ENCODE assay signal across 19 cellular contexts in genomic region chr5:13359326-13359725, GRCh38.
DNase-seq lines count a peak whose midpoint lies in the region; ATAC-seq and TF ChIP-seq lines count a peak whose summit lies in the region.
"Had no signal": no experiment of that assay in that cellular context is flagged by ENCODE, and none has a peak within 500 bp of the region (broad histone marks: within the 10 kb centered on the region; RNA-seq: fewer than 3 reads in every experiment).

No MANE protein-coding gene starts in this region.

- peaks cover 6% of the 10 kb centered on the region for H3K36me3 Mint-ChIP-seq in natural killer cell
- H3K36me3 Mint-ChIP-seq in activated CD8-positive, alpha-beta memory T cell treated with anti-CD3 and anti-CD28 coated beads, Interleukin-2, amount 10 ng/mL, durations not matched to agents 7 days and 5 days: no peaks in the 10 kb centered on the region
- H3K36me3 Mint-ChIP-seq: stimulated activated naive B cell treated with anti-CD40 and anti-IgM and Interleukin-4, amounts not matched to agents 10 μg/mL and 1 μg/mL and 100 μg/mL, for 72 hours had no signal

- CTCF ChIA-PET in PC-9 (lab: Charles Lee): no interaction called here
- CTCF ChIA-PET in activated CD8-positive, alpha-beta memory T cell treated with anti-CD3 and anti-CD28 coated beads, Interleukin-2, amount 10 ng/mL, durations not matched to agents 7 days and 5 days (lab: Charles Lee): no interaction called here

- no peak overlapping the region for H3K4me3 Mint-ChIP-seq in natural killer cell
- H3K4me3 Mint-ChIP-seq in activated CD8-positive, alpha-beta memory T cell treated with anti-CD3 and anti-CD28 coated beads, Interleukin-2, amount 10 ng/mL, durations not matched to agents 7 days and 5 days: no peak overlapping the region
- H3K4me3 Mint-ChIP-seq: GM23338; stimulated activated naive B cell treated with anti-CD40 and anti-IgM and Interleukin-4, amounts not matched to agents 10 μg/mL and 1 μg/mL and 100 μg/mL, for 72 hours had no signal

- peaks cover 10% of the 10 kb centered on the region for H3K4me1 ChIP-seq in PC-9 (replicated peaks; ENCODE audit: insufficient read depth)
- H3K4me1 ChIP-seq: body of pancreas, left ventricle myocardium inferior, tibial artery had no signal

- H3K27me3 ChIP-seq in PC-9 (ENCODE audit: insufficient read depth, low read depth): no peaks in the 10 kb centered on the region
- H3K27me3 ChIP-seq: body of pancreas, tibial artery had no signal

- H3K79me2 ChIP-seq in PC-9 (ENCODE audit: low read depth): no peaks in the 10 kb centered on the region

- no peak overlapping the region for H3K27ac ChIP-seq in PC-9
- H3K27ac ChIP-seq: body of pancreas, left ventricle myocardium inferior, SK-N-MC, tibial artery had no signal

- POLR2A ChIA-PET in PC-9 (lab: Charles Lee; ENCODE audit: unreplicated experiment): no interaction called here

- DNase-seq in GM04503 (ENCODE audit: low read depth): peak; percentile 37
- no peak for DNase-seq in PC-9
- DNase-seq in epithelial cell of esophagus (ENCODE audit: low read depth): peak; percentile 87
- peak; percentile 39 for DNase-seq in kidney tubule cell (ENCODE audit: low spot score)
- DNase-seq in left ventricle myocardium superior: no peak
- DNase-seq in natural killer cell: no peak
- no peak for DNase-seq in activated CD8-positive, alpha-beta memory T cell treated with anti-CD3 and anti-CD28 coated beads, Interleukin-2, amount 10 ng/mL, durations not matched to agents 7 days and 5 days
- DNase-seq: activated CD8-positive, alpha-beta memory T cell treated with anti-CD3 and anti-CD28 coated beads for 24 hours; body of pancreas; cortex of kidney; left ventricle myocardium inferior; right cardiac atrium; stimulated activated naive B cell treated with anti-CD40 and anti-IgM and Interleukin-4, amounts not matched to agents 10 μg/mL and 1 μg/mL and 100 μg/mL, for 72 hours; T-helper 9 cell; tibial artery had no signal

- H3K4me3 ChIP-seq in PC-9 (no peak overlapping the region), epithelial cell of esophagus (ENCODE audit: low read length) (no peak overlapping the region)
- H3K4me3 ChIP-seq: body of pancreas, GM23338, left ventricle myocardium inferior, SK-N-MC, tibial artery had no signal

- H3F3A ChIP-seq in PC-9 (ENCODE audit: insufficient read depth, low read depth): no peaks in the 10 kb centered on the region

- no peaks in the 10 kb centered on the region for H4K20me1 ChIP-seq in PC-9 (ENCODE audit: insufficient read depth)

- peak overlapping the region; percentile 33 for H3K4me2 ChIP-seq in PC-9
- H3K4me2 ChIP-seq: GM23338 had no signal

- H3K9me2 ChIP-seq in PC-9 (ENCODE audit: insufficient read depth): no peaks in the 10 kb centered on the region

- H3K36me3 ChIP-seq in PC-9 (ENCODE audit: low read depth): no peaks in the 10 kb centered on the region
- H3K36me3 ChIP-seq: left ventricle myocardium inferior, tibial artery had no signal

- TF ChIP-seq CTCF in PC-9 (conservative IDR thresholded peaks at IDR 0.05): no peak
- TF ChIP-seq CTCF in epithelial cell of esophagus (IDR thresholded peaks at IDR 0.05; ENCODE audit: insufficient read depth, low read depth, low read length, missing control alignments): no peak
- TF ChIP-seq CTCF in natural killer cell (IDR thresholded peaks at IDR 0.05): no peak

- ATAC-seq in left ventricle myocardium superior (no peak), HG02840 (IDR thresholded peaks at IDR 0.05; ENCODE audit: low FRiP score, unreplicated experiment) (no peak), natural killer cell (no peak)
- no peak for ATAC-seq in activated CD8-positive, alpha-beta memory T cell treated with anti-CD3 and anti-CD28 coated beads, Interleukin-2, amount 10 ng/mL, durations not matched to agents 7 days and 5 days
- ATAC-seq: activated naive CD4-positive, alpha-beta T cell treated with anti-CD3 and anti-CD28 coated beads, Interleukin-2, amount 50 U/mL, for 72 hours; body of pancreas; GM23338; right cardiac atrium; stimulated activated naive B cell treated with anti-CD40 and anti-IgM and Interleukin-4, amounts not matched to agents 10 μg/mL and 1 μg/mL and 100 μg/mL, for 72 hours had no signal

- no peaks in the 10 kb centered on the region for H3K9me3 ChIP-seq in PC-9 (ENCODE audit: insufficient read depth, low read depth)
- H3K9me3 ChIP-seq: body of pancreas, tibial artery had no signal

- peaks cover 3 to 10% of the 10 kb centered on the region in 2 donors for H3K9me3 Mint-ChIP-seq in natural killer cell
- peaks cover 5% of the 10 kb centered on the region for H3K9me3 Mint-ChIP-seq in activated CD8-positive, alpha-beta memory T cell treated with anti-CD3 and anti-CD28 coated beads, Interleukin-2, amount 10 ng/mL, durations not matched to agents 7 days and 5 days (ENCODE audit: low read depth)
- H3K9me3 Mint-ChIP-seq: GM23338 had no signal

- no TSS peak for BruUV-seq in PC-9 (replicated peaks; lab: Mats Ljungman, UMichigan)

- no peaks in the 10 kb centered on the region for H3K27me3 Mint-ChIP-seq in natural killer cell (ENCODE audit: low read depth in 2 of 2)
- no peaks in the 10 kb centered on the region for H3K27me3 Mint-ChIP-seq in activated CD8-positive, alpha-beta memory T cell treated with anti-CD3 and anti-CD28 coated beads, Interleukin-2, amount 10 ng/mL, durations not matched to agents 7 days and 5 days
- H3K27me3 Mint-ChIP-seq: stimulated activated naive B cell treated with anti-CD40 and anti-IgM and Interleukin-4, amounts not matched to agents 10 μg/mL and 1 μg/mL and 100 μg/mL, for 72 hours had no signal

- H3K27ac Mint-ChIP-seq in natural killer cell: no peak overlapping the region
- no peak overlapping the region for H3K27ac Mint-ChIP-seq in activated CD8-positive, alpha-beta memory T cell treated with anti-CD3 and anti-CD28 coated beads, Interleukin-2, amount 10 ng/mL, durations not matched to agents 7 days and 5 days
- H3K27ac Mint-ChIP-seq: activated naive CD4-positive, alpha-beta T cell treated with anti-CD3 and anti-CD28 coated beads, Interleukin-2, amount 50 U/mL, for 72 hours; GM23338; stimulated activated naive B cell treated with anti-CD40 and anti-IgM and Interleukin-4, amounts not matched to agents 10 μg/mL and 1 μg/mL and 100 μg/mL, for 72 hours had no signal

- intact Hi-C loops in PC-9 (cut with micrococcal nuclease; ENCODE audit: unreplicated experiment) (no loop called here), left ventricle myocardium superior (cut with micrococcal nuclease) (no loop called here), natural killer cell (cut with micrococcal nuclease) (no loop called here)

- H2AFZ ChIP-seq in PC-9: peak overlapping the region; percentile 3; the same call in 1 of the 2 replicates
- H2AFZ ChIP-seq: GM23338 had no signal

- H3K4me1 Mint-ChIP-seq in natural killer cell: no peaks in the 10 kb centered on the region
- H3K4me1 Mint-ChIP-seq in activated CD8-positive, alpha-beta memory T cell treated with anti-CD3 and anti-CD28 coated beads, Interleukin-2, amount 10 ng/mL, durations not matched to agents 7 days and 5 days: no peaks in the 10 kb centered on the region
- H3K4me1 Mint-ChIP-seq: GM23338; stimulated activated naive B cell treated with anti-CD40 and anti-IgM and Interleukin-4, amounts not matched to agents 10 μg/mL and 1 μg/mL and 100 μg/mL, for 72 hours had no signal

Comparison
In these comparisons a context has a peak if more than half of its experiments do, and no peak if none do; other contexts are left out.
1. DNase-seq: peak in GM04503 (single experiment), epithelial cell of esophagus (single experiment) and kidney tubule cell (single experiment); none in PC-9 (0 of 2), left ventricle myocardium superior (single experiment), natural killer cell (single experiment) and activated CD8-positive, alpha-beta memory T cell treated with anti-CD3 and anti-CD28 coated beads, Interleukin-2, amount 10 ng/mL, durations not matched to agents 7 days and 5 days (single experiment).